ENCODE assay signal across 29 cellular contexts in the genomic region with DNA sequence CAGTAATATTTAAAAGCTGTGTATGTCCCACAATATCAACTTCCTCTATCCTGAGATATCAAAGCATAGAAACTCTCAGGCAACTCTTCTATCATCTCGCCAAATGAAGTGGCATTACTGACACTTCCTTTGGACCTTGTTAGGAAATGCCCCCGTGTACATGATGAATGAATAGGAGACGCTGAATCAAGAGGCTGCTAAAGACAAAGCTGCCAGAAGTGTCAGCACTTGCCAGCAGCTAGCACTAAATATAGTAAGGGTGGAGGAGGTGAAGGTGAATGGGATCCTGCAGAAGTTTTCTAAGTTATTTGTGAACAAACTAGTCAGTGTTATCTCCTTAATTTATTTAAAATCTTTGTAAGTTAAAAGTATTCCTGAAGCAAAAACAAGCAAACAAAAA.
"Had no signal": no experiment of that assay in that cellular context is flagged by ENCODE, and none has a peak within 500 bp of the region (broad histone marks: within the 10 kb centered on the region; RNA-seq: fewer than 3 reads in every experiment).

No MANE protein-coding gene starts in this region.

- H3K4me1 Mint-ChIP-seq: activated CD4-positive, alpha-beta memory T cell treated with anti-CD3 and anti-CD28 coated beads, Interleukin-2, amount 10 ng/mL, durations not matched to agents 7 days and 5 days; activated CD4-positive, alpha-beta T cell treated with anti-CD3 and anti-CD28 coated beads, Interleukin-2, amount 10 ng/mL, durations not matched to agents 7 days and 5 days; activated naive CD4-positive, alpha-beta T cell treated with anti-CD3 and anti-CD28 coated beads, Interleukin-2, amount 50 U/mL, for 24 hours; activated naive CD8-positive, alpha-beta T cell treated with anti-CD3 and anti-CD28 coated beads, Interleukin-2, amount 50 U/mL, for 24 hours; naive B cell; stimulated activated memory B cell treated with anti-CD40 and anti-IgM and Interleukin-4, amounts not matched to agents 10 μg/mL and 1 μg/mL and 100 μg/mL, for 72 hours; stimulated activated naive CD8-positive, alpha-beta T cell treated with anti-CD3 and anti-CD28 coated beads, Interleukin-15, amount 100 ng/mL, for 72 hours had no signal

- H3K4me1 ChIP-seq: gastroesophageal sphincter, sigmoid colon, upper lobe of right lung had no signal

- H3K27ac Mint-ChIP-seq: activated CD4-positive, alpha-beta memory T cell treated with anti-CD3 and anti-CD28 coated beads, Interleukin-2, amount 10 ng/mL, durations not matched to agents 7 days and 5 days; activated CD4-positive, alpha-beta T cell treated with anti-CD3 and anti-CD28 coated beads, Interleukin-2, amount 10 ng/mL, durations not matched to agents 7 days and 5 days; activated naive CD4-positive, alpha-beta T cell treated with anti-CD3 and anti-CD28 coated beads, Interleukin-2, amount 50 U/mL, for 24 hours; activated naive CD8-positive, alpha-beta T cell treated with anti-CD3 and anti-CD28 coated beads, Interleukin-2, amount 50 U/mL, for 24 hours; activated T-cell treated with anti-CD3 and anti-CD28 coated beads, Interleukin-2, amount 50 U/mL, for 24 hours; immature natural killer cell; stimulated activated memory B cell treated with anti-CD40 and anti-IgM and Interleukin-4, amounts not matched to agents 10 μg/mL and 1 μg/mL and 100 μg/mL, for 72 hours; stimulated activated naive CD8-positive, alpha-beta T cell treated with anti-CD3 and anti-CD28 coated beads, Interleukin-15, amount 100 ng/mL, for 72 hours had no signal

- DNase-seq: activated CD4-positive, alpha-beta memory T cell treated with anti-CD3 and anti-CD28 coated beads, Interleukin-2, amount 10 ng/mL, durations not matched to agents 7 days and 5 days; activated CD4-positive, alpha-beta T cell treated with anti-CD3 and anti-CD28 coated beads, Interleukin-2, amount 10 ng/mL, durations not matched to agents 7 days and 5 days; activated CD4-positive, CD25-positive, alpha-beta regulatory T cell treated with anti-CD3 and anti-CD28 coated beads, Interleukin-2, amount 50 U/mL, for 72 hours; activated CD8-positive, alpha-beta memory T cell treated with anti-CD3 and anti-CD28 coated beads, Interleukin-2, amount 50 U/mL, for 48 hours; activated gamma-delta T cell treated with Interleukin-2 at 50 U/mL for 16 hours; activated naive CD8-positive, alpha-beta T cell treated with anti-CD3 and anti-CD28 coated beads, Interleukin-2, amount 50 U/mL, for 24 hours; activated T-cell treated with anti-CD3 and anti-CD28 coated beads, Interleukin-2, amount 50 U/mL, for 24 hours; amygdala; dorsolateral prefrontal cortex; effector memory CD4-positive, alpha-beta T cell; erythroblast; hypothalamus; immature natural killer cell; kidney; naive B cell; nephron progenitor cell; sigmoid colon; stimulated activated CD4-positive, alpha-beta T cell treated with anti-CD3 and anti-CD28 coated beads, Interleukin-1b, Interleukin-23, amount 100 ng/mL, for 48 hours; stimulated activated CD4-positive, alpha-beta T cell treated with anti-CD3 and anti-CD28 coated beads, Interleukin-4, amount 100 ng/mL, for 4 hours; stimulated activated CD8-positive, alpha-beta memory T cell treated with anti-CD3 and anti-CD28 coated beads, Interleukin-4, amount 100 ng/mL, for 48 hours; stimulated activated naive CD8-positive, alpha-beta T cell treated with anti-CD3 and anti-CD28 coated beads, Interleukin-15, amount 100 ng/mL, for 72 hours; substantia nigra; upper lobe of right lung had no signal

- H3K27me3 ChIP-seq: gastroesophageal sphincter, neutrophil, sigmoid colon, upper lobe of right lung had no signal

- H3K27me3 Mint-ChIP-seq: activated CD4-positive, alpha-beta memory T cell treated with anti-CD3 and anti-CD28 coated beads, Interleukin-2, amount 10 ng/mL, durations not matched to agents 7 days and 5 days; activated CD4-positive, alpha-beta T cell treated with anti-CD3 and anti-CD28 coated beads, Interleukin-2, amount 10 ng/mL, durations not matched to agents 7 days and 5 days; activated naive CD4-positive, alpha-beta T cell treated with anti-CD3 and anti-CD28 coated beads, Interleukin-2, amount 50 U/mL, for 24 hours; activated naive CD8-positive, alpha-beta T cell treated with anti-CD3 and anti-CD28 coated beads, Interleukin-2, amount 50 U/mL, for 24 hours; activated T-cell treated with anti-CD3 and anti-CD28 coated beads, Interleukin-2, amount 50 U/mL, for 24 hours; stimulated activated memory B cell treated with anti-CD40 and anti-IgM and Interleukin-4, amounts not matched to agents 10 μg/mL and 1 μg/mL and 100 μg/mL, for 72 hours; stimulated activated naive CD8-positive, alpha-beta T cell treated with anti-CD3 and anti-CD28 coated beads, Interleukin-15, amount 100 ng/mL, for 72 hours had no signal

- H3K4me2 ChIP-seq: smooth muscle cell had no signal

- ATAC-seq: activated naive CD8-positive, alpha-beta T cell treated with anti-CD3 and anti-CD28 coated beads, Interleukin-2, amount 50 U/mL, for 24 hours; gastroesophageal sphincter; stimulated activated memory B cell treated with anti-CD40 and anti-IgM and Interleukin-4, amounts not matched to agents 10 μg/mL and 1 μg/mL and 100 μg/mL, for 72 hours; stimulated activated naive CD8-positive, alpha-beta T cell treated with anti-CD3 and anti-CD28 coated beads, Interleukin-15, amount 100 ng/mL, for 72 hours; upper lobe of right lung had no signal

- H3K4me3 ChIP-seq: coronary artery, dorsolateral prefrontal cortex, gastroesophageal sphincter, sigmoid colon, smooth muscle cell, upper lobe of right lung had no signal

- H3K9me3 Mint-ChIP-seq: activated CD4-positive, alpha-beta memory T cell treated with anti-CD3 and anti-CD28 coated beads, Interleukin-2, amount 10 ng/mL, durations not matched to agents 7 days and 5 days; activated CD4-positive, alpha-beta T cell treated with anti-CD3 and anti-CD28 coated beads, Interleukin-2, amount 10 ng/mL, durations not matched to agents 7 days and 5 days; activated naive CD4-positive, alpha-beta T cell treated with anti-CD3 and anti-CD28 coated beads, Interleukin-2, amount 50 U/mL, for 24 hours; activated naive CD8-positive, alpha-beta T cell treated with anti-CD3 and anti-CD28 coated beads, Interleukin-2, amount 50 U/mL, for 24 hours; activated T-cell treated with anti-CD3 and anti-CD28 coated beads, Interleukin-2, amount 50 U/mL, for 24 hours; immature natural killer cell; naive B cell; stimulated activated memory B cell treated with anti-CD40 and anti-IgM and Interleukin-4, amounts not matched to agents 10 μg/mL and 1 μg/mL and 100 μg/mL, for 72 hours; stimulated activated naive CD8-positive, alpha-beta T cell treated with anti-CD3 and anti-CD28 coated beads, Interleukin-15, amount 100 ng/mL, for 72 hours had no signal

- H3K36me3 ChIP-seq: gastroesophageal sphincter, neutrophil, sigmoid colon, upper lobe of right lung had no signal

- H3K4me3 Mint-ChIP-seq: activated CD4-positive, alpha-beta memory T cell treated with anti-CD3 and anti-CD28 coated beads, Interleukin-2, amount 10 ng/mL, durations not matched to agents 7 days and 5 days; activated CD4-positive, alpha-beta T cell treated with anti-CD3 and anti-CD28 coated beads, Interleukin-2, amount 10 ng/mL, durations not matched to agents 7 days and 5 days; activated naive CD4-positive, alpha-beta T cell treated with anti-CD3 and anti-CD28 coated beads, Interleukin-2, amount 50 U/mL, for 24 hours; activated naive CD8-positive, alpha-beta T cell treated with anti-CD3 and anti-CD28 coated beads, Interleukin-2, amount 50 U/mL, for 24 hours; activated T-cell treated with anti-CD3 and anti-CD28 coated beads, Interleukin-2, amount 50 U/mL, for 24 hours; immature natural killer cell; naive B cell; nephron progenitor cell; stimulated activated memory B cell treated with anti-CD40 and anti-IgM and Interleukin-4, amounts not matched to agents 10 μg/mL and 1 μg/mL and 100 μg/mL, for 72 hours; stimulated activated naive CD8-positive, alpha-beta T cell treated with anti-CD3 and anti-CD28 coated beads, Interleukin-15, amount 100 ng/mL, for 72 hours had no signal

- H3K36me3 Mint-ChIP-seq: activated naive CD4-positive, alpha-beta T cell treated with anti-CD3 and anti-CD28 coated beads, Interleukin-2, amount 50 U/mL, for 24 hours; immature natural killer cell; naive B cell; stimulated activated memory B cell treated with anti-CD40 and anti-IgM and Interleukin-4, amounts not matched to agents 10 μg/mL and 1 μg/mL and 100 μg/mL, for 72 hours had no signal

- H3K9me3 ChIP-seq: gastroesophageal sphincter, neutrophil, sigmoid colon, upper lobe of right lung had no signal

- H3K27ac ChIP-seq: coronary artery, dorsolateral prefrontal cortex, gastroesophageal sphincter, neutrophil, sigmoid colon, upper lobe of right lung had no signal
